Comparison of ENCODE assay signal across 9 cellular contexts in the genomic region with DNA sequence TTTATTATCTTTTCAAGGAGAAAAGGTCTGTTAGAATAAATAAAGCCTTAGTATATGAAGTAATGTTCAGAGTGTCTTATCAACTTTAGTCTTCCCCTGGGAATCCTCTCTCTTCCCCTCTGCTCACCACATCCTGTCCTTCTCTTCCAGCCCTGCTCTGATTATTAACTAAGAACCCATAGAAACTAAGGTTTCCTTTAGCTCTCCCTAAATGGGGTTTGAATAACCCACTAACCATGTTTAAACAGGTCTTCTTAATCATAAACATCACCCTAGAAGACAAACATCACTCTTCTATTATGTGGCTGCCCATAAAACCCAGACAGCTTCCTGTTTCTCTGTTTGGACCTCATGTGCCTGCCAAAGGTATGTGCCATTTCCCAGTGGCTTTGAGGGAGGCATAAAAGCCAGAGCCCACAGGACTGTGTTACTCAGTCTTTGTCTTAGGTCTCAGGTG. TPM values are rescaled to one million over a fixed set of nuclear protein-coding genes. Genes with fewer than 3 reads are reported as not detected.
A peak's percentile ranks its signal among the peaks of the same experiment; 100 is the strongest.
DNase-seq lines count a peak whose midpoint lies in the region; ATAC-seq lines count a peak whose summit lies in the region.
"Had no signal": no experiment of that assay in that cellular context is flagged by ENCODE, and none has a peak within 500 bp of the region (broad histone marks: within the 10 kb centered on the region; RNA-seq: fewer than 3 reads in every experiment).

No MANE protein-coding gene starts in this region.

- intact Hi-C loops in activated CD4-positive, alpha-beta memory T cell treated with anti-CD3 and anti-CD28 coated beads for 36 hours (cut with micrococcal nuclease): no loop called here

- POLR2A ChIA-PET in activated CD4-positive, alpha-beta T cell treated with anti-CD3 and anti-CD28 coated beads, Interleukin-2, amount 10 ng/mL, durations not matched to agents 7 days and 5 days (lab: Charles Lee): no interaction called here
- POLR2A ChIA-PET in activated CD4-positive, alpha-beta memory T cell treated with anti-CD3 and anti-CD28 coated beads for 36 hours (lab: Charles Lee): interaction anchor here (1.1 kb wide), 1 partner anchor 106 kb away, joined by 3 read pairs; no protein-coding TSS in a partner anchor

- no peak overlapping the region for H3K4me3 Mint-ChIP-seq in activated CD4-positive, alpha-beta T cell treated with anti-CD3 and anti-CD28 coated beads, Interleukin-2, amount 10 ng/mL, durations not matched to agents 7 days and 5 days
- peak overlapping the region; percentile 64 for H3K4me3 Mint-ChIP-seq in activated T-helper 17 cell treated with anti-CD3 and anti-CD28 coated beads, Interleukin-2, amount 50 U/mL, for 72 hours
- no peak overlapping the region for H3K4me3 Mint-ChIP-seq in stimulated activated memory B cell treated with anti-CD40 and anti-IgM and Interleukin-4, amounts not matched to agents 10 μg/mL and 1 μg/mL and 100 μg/mL, for 72 hours
- H3K4me3 Mint-ChIP-seq in activated CD4-positive, alpha-beta memory T cell treated with anti-CD3 and anti-CD28 coated beads for 36 hours: no peak overlapping the region

- peak; percentile 13 for DNase-seq in activated CD4-positive, alpha-beta T cell treated with anti-CD3 and anti-CD28 coated beads, Interleukin-2, amount 10 ng/mL, durations not matched to agents 7 days and 5 days
- DNase-seq in activated CD4-positive, alpha-beta T cell treated with anti-CD3 and anti-CD28 coated beads for 48 hours: no peak
- DNase-seq in activated CD4-positive, alpha-beta memory T cell treated with anti-CD3 and anti-CD28 coated beads for 36 hours: no peak

- H3K36me3 Mint-ChIP-seq in activated CD4-positive, alpha-beta T cell treated with anti-CD3 and anti-CD28 coated beads, Interleukin-2, amount 10 ng/mL, durations not matched to agents 7 days and 5 days (ENCODE audit: low read depth): peaks cover 2% of the 10 kb centered on the region
- H3K36me3 Mint-ChIP-seq in activated T-helper 17 cell treated with anti-CD3 and anti-CD28 coated beads, Interleukin-2, amount 50 U/mL, for 72 hours (ENCODE audit: low read depth): no peaks in the 10 kb centered on the region
- H3K36me3 Mint-ChIP-seq in stimulated activated memory B cell treated with anti-CD40 and anti-IgM and Interleukin-4, amounts not matched to agents 10 μg/mL and 1 μg/mL and 100 μg/mL, for 72 hours: no peaks in the 10 kb centered on the region
- H3K36me3 Mint-ChIP-seq in activated CD4-positive, alpha-beta memory T cell treated with anti-CD3 and anti-CD28 coated beads for 36 hours: no peaks in the 10 kb centered on the region

- H3K27me3 Mint-ChIP-seq in activated CD4-positive, alpha-beta T cell treated with anti-CD3 and anti-CD28 coated beads, Interleukin-2, amount 10 ng/mL, durations not matched to agents 7 days and 5 days: peaks cover 56% of the 10 kb centered on the region
- no peaks in the 10 kb centered on the region for H3K27me3 Mint-ChIP-seq in activated T-helper 17 cell treated with anti-CD3 and anti-CD28 coated beads, Interleukin-2, amount 50 U/mL, for 72 hours
- H3K27me3 Mint-ChIP-seq in stimulated activated memory B cell treated with anti-CD40 and anti-IgM and Interleukin-4, amounts not matched to agents 10 μg/mL and 1 μg/mL and 100 μg/mL, for 72 hours: peaks cover 38% of the 10 kb centered on the region
- peaks cover 6% of the 10 kb centered on the region for H3K27me3 Mint-ChIP-seq in activated CD4-positive, alpha-beta memory T cell treated with anti-CD3 and anti-CD28 coated beads for 36 hours

- ATAC-seq in HG03460 (IDR thresholded peaks at IDR 0.05; ENCODE audit: unreplicated experiment): peak; percentile 63
- ATAC-seq in activated T-helper 17 cell treated with anti-CD3 and anti-CD28 coated beads, Interleukin-2, amount 50 U/mL, for 72 hours (replicated peaks): peak; percentile 80
- ATAC-seq in stimulated activated memory B cell treated with anti-CD40 and anti-IgM and Interleukin-4, amounts not matched to agents 10 μg/mL and 1 μg/mL and 100 μg/mL, for 72 hours: peak; percentile 20
- ATAC-seq in HG02840 (IDR thresholded peaks at IDR 0.05; ENCODE audit: low FRiP score, unreplicated experiment): no peak
- no peak for ATAC-seq in HG02973 (IDR thresholded peaks at IDR 0.05; ENCODE audit: unreplicated experiment)

- CTCF ChIA-PET in activated CD4-positive, alpha-beta T cell treated with anti-CD3 and anti-CD28 coated beads, Interleukin-2, amount 10 ng/mL, durations not matched to agents 7 days and 5 days (lab: Charles Lee): no interaction called here
- CTCF ChIA-PET in activated CD4-positive, alpha-beta memory T cell treated with anti-CD3 and anti-CD28 coated beads for 36 hours (lab: Charles Lee): interaction anchor here (1.9 to 2.0 kb wide), 2 partner anchors 105 to 108 kb away, joined by 6 to 9 read pairs; no protein-coding TSS in a partner anchor

- peak overlapping the region; percentile 21 for H3K27ac Mint-ChIP-seq in activated CD4-positive, alpha-beta T cell treated with anti-CD3 and anti-CD28 coated beads, Interleukin-2, amount 10 ng/mL, durations not matched to agents 7 days and 5 days
- no peak overlapping the region for H3K27ac Mint-ChIP-seq in activated T-helper 17 cell treated with anti-CD3 and anti-CD28 coated beads, Interleukin-2, amount 50 U/mL, for 72 hours
- peak overlapping the region; percentile 87 for H3K27ac Mint-ChIP-seq in stimulated activated memory B cell treated with anti-CD40 and anti-IgM and Interleukin-4, amounts not matched to agents 10 μg/mL and 1 μg/mL and 100 μg/mL, for 72 hours
- H3K27ac Mint-ChIP-seq in activated CD4-positive, alpha-beta memory T cell treated with anti-CD3 and anti-CD28 coated beads for 36 hours: no peak overlapping the region
- H3K27ac Mint-ChIP-seq: CD14-positive monocyte had no signal

- H3K4me1 Mint-ChIP-seq in activated CD4-positive, alpha-beta T cell treated with anti-CD3 and anti-CD28 coated beads, Interleukin-2, amount 10 ng/mL, durations not matched to agents 7 days and 5 days: peaks cover 22% of the 10 kb centered on the region
- H3K4me1 Mint-ChIP-seq in activated T-helper 17 cell treated with anti-CD3 and anti-CD28 coated beads, Interleukin-2, amount 50 U/mL, for 72 hours: peaks cover 18% of the 10 kb centered on the region
- peaks cover 17% of the 10 kb centered on the region for H3K4me1 Mint-ChIP-seq in stimulated activated memory B cell treated with anti-CD40 and anti-IgM and Interleukin-4, amounts not matched to agents 10 μg/mL and 1 μg/mL and 100 μg/mL, for 72 hours
- peaks cover 18% of the 10 kb centered on the region for H3K4me1 Mint-ChIP-seq in activated CD4-positive, alpha-beta memory T cell treated with anti-CD3 and anti-CD28 coated beads for 36 hours (ENCODE audit: low read depth)

- peaks cover 2% of the 10 kb centered on the region for H3K9me3 Mint-ChIP-seq in activated CD4-positive, alpha-beta T cell treated with anti-CD3 and anti-CD28 coated beads, Interleukin-2, amount 10 ng/mL, durations not matched to agents 7 days and 5 days
- H3K9me3 Mint-ChIP-seq in activated T-helper 17 cell treated with anti-CD3 and anti-CD28 coated beads, Interleukin-2, amount 50 U/mL, for 72 hours: no peaks in the 10 kb centered on the region
- peaks cover 3% of the 10 kb centered on the region for H3K9me3 Mint-ChIP-seq in stimulated activated memory B cell treated with anti-CD40 and anti-IgM and Interleukin-4, amounts not matched to agents 10 μg/mL and 1 μg/mL and 100 μg/mL, for 72 hours
- H3K9me3 Mint-ChIP-seq in activated CD4-positive, alpha-beta memory T cell treated with anti-CD3 and anti-CD28 coated beads for 36 hours: no peaks in the 10 kb centered on the region

RNA-seq across cellular contexts. Expression of a gene that starts 50.1 kb away (rescaled TPM):
- 1 to 10 TPM; 7.3 to 8.7 TPM for total RNA-seq in activated CD4-positive, alpha-beta T cell treated with anti-CD3 and anti-CD28 coated beads, Interleukin-2, amount 10 ng/mL, durations not matched to agents 7 days and 5 days
- total RNA-seq in activated T-helper 17 cell treated with anti-CD3 and anti-CD28 coated beads, Interleukin-2, amount 50 U/mL, for 72 hours: 1 to 10 TPM in 1 of 2 donors, under 1 TPM in 1; 0.17 to 1.1 TPM
- total RNA-seq in activated CD4-positive, alpha-beta memory T cell treated with anti-CD3 and anti-CD28 coated beads for 36 hours: 1 to 10 TPM in 1 of 2 experiments, under 1 TPM in 1; 0.80 to 1.1 TPM

RNA-seq across cellular contexts. Expression of a gene that starts 51.4 kb away (rescaled TPM):
- total RNA-seq in activated CD4-positive, alpha-beta T cell treated with anti-CD3 and anti-CD28 coated beads, Interleukin-2, amount 10 ng/mL, durations not matched to agents 7 days and 5 days: not detected
- not detected for total RNA-seq in activated T-helper 17 cell treated with anti-CD3 and anti-CD28 coated beads, Interleukin-2, amount 50 U/mL, for 72 hours
- not detected for total RNA-seq in activated CD4-positive, alpha-beta memory T cell treated with anti-CD3 and anti-CD28 coated beads for 36 hours

Comparison
In these comparisons a context has a peak if more than half of its experiments do, and no peak if none do; other contexts are left out.
1. H3K27ac Mint-ChIP-seq: peak in activated CD4-positive, alpha-beta T cell treated with anti-CD3 and anti-CD28 coated beads, Interleukin-2, amount 10 ng/mL, durations not matched to agents 7 days and 5 days (single experiment) and stimulated activated memory B cell treated with anti-CD40 and anti-IgM and Interleukin-4, amounts not matched to agents 10 μg/mL and 1 μg/mL and 100 μg/mL, for 72 hours (single experiment); none in activated T-helper 17 cell treated with anti-CD3 and anti-CD28 coated beads, Interleukin-2, amount 50 U/mL, for 72 hours (single experiment) and activated CD4-positive, alpha-beta memory T cell treated with anti-CD3 and anti-CD28 coated beads for 36 hours (single experiment).
2. ATAC-seq: peak in HG03460 (single experiment), activated T-helper 17 cell treated with anti-CD3 and anti-CD28 coated beads, Interleukin-2, amount 50 U/mL, for 72 hours (single experiment) and stimulated activated memory B cell treated with anti-CD40 and anti-IgM and Interleukin-4, amounts not matched to agents 10 μg/mL and 1 μg/mL and 100 μg/mL, for 72 hours (single experiment); none in HG02840 (single experiment) and HG02973 (single experiment).